ENCODE assay signal across 2 cellular contexts in the genomic region with DNA sequence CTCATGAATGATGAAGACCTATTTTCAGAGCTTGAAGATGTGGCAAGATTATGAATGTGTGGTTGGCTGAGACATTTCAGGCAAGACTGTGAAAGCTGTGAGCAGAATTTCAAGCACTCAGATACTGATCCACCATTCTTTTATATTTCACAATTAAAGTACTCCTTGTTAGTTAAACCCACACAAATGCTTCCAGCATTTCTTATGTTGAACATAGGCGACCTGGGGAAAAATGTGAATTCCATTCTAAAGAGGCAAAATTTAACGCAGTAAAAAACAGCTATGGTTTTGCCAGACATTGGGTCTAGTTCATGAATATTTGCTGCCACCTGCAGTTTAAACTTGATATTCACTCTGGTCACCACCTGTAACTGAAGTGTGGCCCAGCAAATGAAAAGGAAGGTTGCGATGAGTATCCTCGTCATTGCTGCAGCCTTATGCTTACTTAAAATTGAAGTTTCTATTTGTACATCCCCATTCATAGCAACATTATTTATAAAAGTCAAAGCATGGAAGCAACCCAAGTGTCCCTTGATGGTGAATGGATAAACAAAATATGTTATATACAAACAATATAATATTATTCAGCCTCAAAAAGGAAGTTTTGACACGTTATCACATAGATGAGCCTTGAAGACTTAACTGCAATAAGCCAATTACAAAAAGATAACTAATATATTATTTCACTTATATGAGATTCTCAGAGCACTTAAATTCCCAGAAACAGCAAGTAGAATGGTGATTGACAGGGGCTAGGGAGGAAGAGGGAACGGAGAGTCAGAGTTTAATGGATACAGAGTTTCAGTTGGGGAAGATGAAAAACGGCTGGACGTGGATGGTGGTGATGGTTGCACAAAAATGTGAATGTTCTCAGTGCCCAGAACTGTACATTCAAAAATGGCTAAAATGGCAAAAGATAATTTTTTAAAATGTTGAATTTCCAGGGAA.
A peak's percentile ranks its signal among the peaks of the same experiment; 100 is the strongest.
TF ChIP-seq lines count a peak whose summit lies in the region.

No MANE protein-coding gene starts in this region.

TF ChIP-seq in HEK293, 187 proteins besides CTCF, POLR2A, EP300 and RAD21 (continued from another document):
- no peak for TF ChIP-seq ZSCAN16 (tag by site-specific recombination; IDR thresholded peaks at IDR 0.05)

TF ChIP-seq in HepG2, 621 proteins besides CTCF, POLR2A, EP300 and RAD21 (continued from another document):
- TF ChIP-seq, protein P1, sequence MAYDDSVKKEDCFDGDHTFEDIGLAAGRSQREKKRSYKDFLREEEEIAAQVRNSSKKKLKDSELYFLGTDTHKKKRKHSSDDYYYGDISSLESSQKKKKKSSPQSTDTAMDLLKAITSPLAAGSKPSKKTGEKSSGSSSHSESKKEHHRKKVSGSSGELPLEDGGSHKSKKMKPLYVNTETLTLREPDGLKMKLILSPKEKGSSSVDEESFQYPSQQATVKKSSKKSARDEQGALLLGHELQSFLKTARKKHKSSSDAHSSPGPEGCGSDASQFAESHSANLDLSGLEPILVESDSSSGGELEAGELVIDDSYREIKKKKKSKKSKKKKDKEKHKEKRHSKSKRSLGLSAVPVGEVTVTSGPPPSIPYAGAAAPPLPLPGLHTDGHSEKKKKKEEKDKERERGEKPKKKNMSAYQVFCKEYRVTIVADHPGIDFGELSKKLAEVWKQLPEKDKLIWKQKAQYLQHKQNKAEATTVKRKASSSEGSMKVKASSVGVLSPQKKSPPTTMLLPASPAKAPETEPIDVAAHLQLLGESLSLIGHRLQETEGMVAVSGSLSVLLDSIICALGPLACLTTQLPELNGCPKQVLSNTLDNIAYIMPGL (CRISPR knock-in tag; IDR thresholded peaks at IDR 0.05; ENCODE audit: borderline replicate concordance in 1 of 2, low read depth in 1 of 2): peak in 1 of 2 experiments; percentile 58; a peak in 1 of 4 replicates
- TF ChIP-seq KAT8 (CRISPR knock-in tag; IDR thresholded peaks at IDR 0.05): peak; percentile 37; the same call in 1 of the 2 replicates
- no peak for TF ChIP-seq SIX4 (CRISPR knock-in tag; IDR thresholded peaks at IDR 0.05)
- TF ChIP-seq PHF8 (CRISPR knock-in tag; IDR thresholded peaks at IDR 0.05): no peak
- TF ChIP-seq ZNF703 (CRISPR knock-in tag; IDR thresholded peaks at IDR 0.05; ENCODE audit: borderline replicate concordance): no peak
- TF ChIP-seq YEATS2 (CRISPR knock-in tag; IDR thresholded peaks at IDR 0.05; ENCODE audit: borderline replicate concordance): peak; percentile 31; the same call in 1 of the 2 replicates
- TF ChIP-seq, protein P2, sequence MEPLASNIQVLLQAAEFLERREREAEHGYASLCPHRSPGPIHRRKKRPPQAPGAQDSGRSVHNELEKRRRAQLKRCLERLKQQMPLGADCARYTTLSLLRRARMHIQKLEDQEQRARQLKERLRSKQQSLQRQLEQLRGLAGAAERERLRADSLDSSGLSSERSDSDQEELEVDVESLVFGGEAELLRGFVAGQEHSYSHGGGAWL (CRISPR knock-in tag; IDR thresholded peaks at IDR 0.05): no peak
- no peak for TF ChIP-seq JUN (CRISPR knock-in tag; IDR thresholded peaks at IDR 0.05)
- no peak for TF ChIP-seq ZFP62 (CRISPR knock-in tag; IDR thresholded peaks at IDR 0.05)
- TF ChIP-seq IKZF1 (IDR thresholded peaks at IDR 0.05): no peak
- TF ChIP-seq, protein P3, sequence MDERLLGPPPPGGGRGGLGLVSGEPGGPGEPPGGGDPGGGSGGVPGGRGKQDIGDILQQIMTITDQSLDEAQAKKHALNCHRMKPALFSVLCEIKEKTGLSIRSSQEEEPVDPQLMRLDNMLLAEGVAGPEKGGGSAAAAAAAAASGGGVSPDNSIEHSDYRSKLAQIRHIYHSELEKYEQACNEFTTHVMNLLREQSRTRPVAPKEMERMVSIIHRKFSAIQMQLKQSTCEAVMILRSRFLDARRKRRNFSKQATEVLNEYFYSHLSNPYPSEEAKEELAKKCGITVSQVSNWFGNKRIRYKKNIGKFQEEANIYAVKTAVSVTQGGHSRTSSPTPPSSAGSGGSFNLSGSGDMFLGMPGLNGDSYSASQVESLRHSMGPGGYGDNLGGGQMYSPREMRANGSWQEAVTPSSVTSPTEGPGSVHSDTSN (CRISPR knock-in tag; IDR thresholded peaks at IDR 0.05): peak; percentile 60; the same call in 1 of the 2 replicates
- TF ChIP-seq PLRG1 (conservative IDR thresholded peaks at IDR 0.05): no peak
- 0 out of 2 replicates have a peak, but pooled peaks have one; percentile 40 for TF ChIP-seq MIXL1 (CRISPR knock-in tag; IDR thresholded peaks at IDR 0.05)
- no peak for TF ChIP-seq ZNF672 (CRISPR knock-in tag; IDR thresholded peaks at IDR 0.05)
- TF ChIP-seq, protein P4, sequence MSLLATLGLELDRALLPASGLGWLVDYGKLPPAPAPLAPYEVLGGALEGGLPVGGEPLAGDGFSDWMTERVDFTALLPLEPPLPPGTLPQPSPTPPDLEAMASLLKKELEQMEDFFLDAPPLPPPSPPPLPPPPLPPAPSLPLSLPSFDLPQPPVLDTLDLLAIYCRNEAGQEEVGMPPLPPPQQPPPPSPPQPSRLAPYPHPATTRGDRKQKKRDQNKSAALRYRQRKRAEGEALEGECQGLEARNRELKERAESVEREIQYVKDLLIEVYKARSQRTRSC (CRISPR knock-in tag; IDR thresholded peaks at IDR 0.05; ENCODE audit: low read depth): no peak
- TF ChIP-seq HMG20A (CRISPR knock-in tag; IDR thresholded peaks at IDR 0.05; ENCODE audit: borderline replicate concordance): 0 out of 2 replicates have a peak, but pooled peaks have one; percentile 11
- TF ChIP-seq BCL6 (CRISPR knock-in tag; IDR thresholded peaks at IDR 0.05): 0 out of 2 replicates have a peak, but pooled peaks have one; percentile 13
- TF ChIP-seq ZNF44 (CRISPR knock-in tag; IDR thresholded peaks at IDR 0.05): 0 out of 2 replicates have a peak, but pooled peaks have one; percentile 18
- no peak for TF ChIP-seq MBD4 (IDR thresholded peaks at IDR 0.05; ENCODE audit: borderline replicate concordance, low read length)
- TF ChIP-seq ZNF670 (CRISPR knock-in tag; IDR thresholded peaks at IDR 0.05; ENCODE audit: borderline replicate concordance): no peak
- TF ChIP-seq, protein P5, sequence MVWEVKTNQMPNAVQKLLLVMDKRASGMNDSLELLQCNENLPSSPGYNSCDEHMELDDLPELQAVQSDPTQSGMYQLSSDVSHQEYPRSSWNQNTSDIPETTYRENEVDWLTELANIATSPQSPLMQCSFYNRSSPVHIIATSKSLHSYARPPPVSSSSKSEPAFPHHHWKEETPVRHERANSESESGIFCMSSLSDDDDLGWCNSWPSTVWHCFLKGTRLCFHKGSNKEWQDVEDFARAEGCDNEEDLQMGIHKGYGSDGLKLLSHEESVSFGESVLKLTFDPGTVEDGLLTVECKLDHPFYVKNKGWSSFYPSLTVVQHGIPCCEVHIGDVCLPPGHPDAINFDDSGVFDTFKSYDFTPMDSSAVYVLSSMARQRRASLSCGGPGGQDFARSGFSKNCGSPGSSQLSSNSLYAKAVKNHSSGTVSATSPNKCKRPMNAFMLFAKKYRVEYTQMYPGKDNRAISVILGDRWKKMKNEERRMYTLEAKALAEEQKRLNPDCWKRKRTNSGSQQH (CRISPR knock-in tag; IDR thresholded peaks at IDR 0.05; ENCODE audit: low read depth): no peak
- TF ChIP-seq, protein P6, sequence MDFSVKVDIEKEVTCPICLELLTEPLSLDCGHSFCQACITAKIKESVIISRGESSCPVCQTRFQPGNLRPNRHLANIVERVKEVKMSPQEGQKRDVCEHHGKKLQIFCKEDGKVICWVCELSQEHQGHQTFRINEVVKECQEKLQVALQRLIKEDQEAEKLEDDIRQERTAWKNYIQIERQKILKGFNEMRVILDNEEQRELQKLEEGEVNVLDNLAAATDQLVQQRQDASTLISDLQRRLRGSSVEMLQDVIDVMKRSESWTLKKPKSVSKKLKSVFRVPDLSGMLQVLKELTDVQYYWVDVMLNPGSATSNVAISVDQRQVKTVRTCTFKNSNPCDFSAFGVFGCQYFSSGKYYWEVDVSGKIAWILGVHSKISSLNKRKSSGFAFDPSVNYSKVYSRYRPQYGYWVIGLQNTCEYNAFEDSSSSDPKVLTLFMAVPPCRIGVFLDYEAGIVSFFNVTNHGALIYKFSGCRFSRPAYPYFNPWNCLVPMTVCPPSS (IDR thresholded peaks at IDR 0.05): no peak
- 0 out of 2 replicates have a peak, but pooled peaks have one; percentile 0 for TF ChIP-seq CEBPB (IDR thresholded peaks at IDR 0.05; ENCODE audit: borderline replicate concordance, low read depth, low read length)
- no peak for TF ChIP-seq ZNF343 (CRISPR knock-in tag; IDR thresholded peaks at IDR 0.05)
- no peak for TF ChIP-seq ZFYVE20 (CRISPR knock-in tag; IDR thresholded peaks at IDR 0.05; ENCODE audit: borderline replicate concordance, low read depth)
- 0 out of 2 replicates have a peak, but pooled peaks have one; percentile 33 for TF ChIP-seq ZSCAN9 (CRISPR knock-in tag; IDR thresholded peaks at IDR 0.05; ENCODE audit: borderline replicate concordance)
- TF ChIP-seq ZMYM4 (CRISPR knock-in tag; IDR thresholded peaks at IDR 0.05): no peak
- no peak for TF ChIP-seq GTF2F1 (IDR thresholded peaks at IDR 0.05; ENCODE audit: low read length)
- TF ChIP-seq HMGA1 (CRISPR knock-in tag; conservative IDR thresholded peaks at IDR 0.05): no peak
- no peak for TF ChIP-seq ZNF775 (CRISPR knock-in tag; IDR thresholded peaks at IDR 0.05; ENCODE audit: borderline replicate concordance)
- TF ChIP-seq ZNF335 (CRISPR knock-in tag; IDR thresholded peaks at IDR 0.05): peak; percentile 50; the same call in 1 of the 2 replicates
- no peak for TF ChIP-seq ZNF460 (CRISPR knock-in tag; IDR thresholded peaks at IDR 0.05; ENCODE audit: borderline replicate concordance)
- no peak for TF ChIP-seq PCBP1 (IDR thresholded peaks at IDR 0.05; ENCODE audit: borderline replicate concordance, low read depth, low read length)
- TF ChIP-seq PHF20 (CRISPR knock-in tag; IDR thresholded peaks at IDR 0.05): no peak
- TF ChIP-seq PCBP2 (optimal IDR thresholded peaks at IDR 0.05; ENCODE audit: low read depth, low read length, poor library complexity, severe bottlenecking): no peak
- TF ChIP-seq ZBTB8A (CRISPR knock-in tag; IDR thresholded peaks at IDR 0.05; ENCODE audit: borderline replicate concordance, low read depth): no peak
